ENCODE assay signal across 1 cellular context in the genomic region with DNA sequence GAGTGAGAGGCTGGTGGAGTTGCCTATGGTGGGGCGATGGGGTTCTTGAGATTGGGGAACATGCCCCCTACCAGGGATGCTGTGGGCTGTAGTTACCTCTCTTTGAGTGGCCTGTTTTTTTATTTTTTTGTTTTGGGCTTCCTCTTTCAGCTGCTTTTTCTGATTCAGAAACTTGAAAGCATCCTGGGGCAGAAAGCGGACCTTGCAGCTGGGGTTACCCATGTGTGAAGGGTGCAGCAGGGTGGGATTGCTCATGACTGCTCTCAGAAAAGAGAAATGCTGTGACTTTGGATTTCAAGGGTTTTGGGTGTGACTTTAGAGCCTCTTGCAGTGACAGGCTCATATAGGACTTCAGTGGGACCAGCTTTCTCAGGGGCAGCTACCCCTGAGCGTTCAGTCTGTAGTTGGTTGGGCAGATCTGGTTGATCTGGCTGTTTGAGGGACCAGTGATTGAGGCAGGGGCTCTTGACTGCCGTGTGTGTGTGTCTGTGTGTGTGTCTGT.
TF ChIP-seq lines count a peak whose summit lies in the region.

No MANE protein-coding gene starts in this region.

TF ChIP-seq in GM12878, 131 proteins besides CTCF, POLR2A, EP300 and RAD21 (continued from another document and continues in another):
- TF ChIP-seq, protein P1, sequence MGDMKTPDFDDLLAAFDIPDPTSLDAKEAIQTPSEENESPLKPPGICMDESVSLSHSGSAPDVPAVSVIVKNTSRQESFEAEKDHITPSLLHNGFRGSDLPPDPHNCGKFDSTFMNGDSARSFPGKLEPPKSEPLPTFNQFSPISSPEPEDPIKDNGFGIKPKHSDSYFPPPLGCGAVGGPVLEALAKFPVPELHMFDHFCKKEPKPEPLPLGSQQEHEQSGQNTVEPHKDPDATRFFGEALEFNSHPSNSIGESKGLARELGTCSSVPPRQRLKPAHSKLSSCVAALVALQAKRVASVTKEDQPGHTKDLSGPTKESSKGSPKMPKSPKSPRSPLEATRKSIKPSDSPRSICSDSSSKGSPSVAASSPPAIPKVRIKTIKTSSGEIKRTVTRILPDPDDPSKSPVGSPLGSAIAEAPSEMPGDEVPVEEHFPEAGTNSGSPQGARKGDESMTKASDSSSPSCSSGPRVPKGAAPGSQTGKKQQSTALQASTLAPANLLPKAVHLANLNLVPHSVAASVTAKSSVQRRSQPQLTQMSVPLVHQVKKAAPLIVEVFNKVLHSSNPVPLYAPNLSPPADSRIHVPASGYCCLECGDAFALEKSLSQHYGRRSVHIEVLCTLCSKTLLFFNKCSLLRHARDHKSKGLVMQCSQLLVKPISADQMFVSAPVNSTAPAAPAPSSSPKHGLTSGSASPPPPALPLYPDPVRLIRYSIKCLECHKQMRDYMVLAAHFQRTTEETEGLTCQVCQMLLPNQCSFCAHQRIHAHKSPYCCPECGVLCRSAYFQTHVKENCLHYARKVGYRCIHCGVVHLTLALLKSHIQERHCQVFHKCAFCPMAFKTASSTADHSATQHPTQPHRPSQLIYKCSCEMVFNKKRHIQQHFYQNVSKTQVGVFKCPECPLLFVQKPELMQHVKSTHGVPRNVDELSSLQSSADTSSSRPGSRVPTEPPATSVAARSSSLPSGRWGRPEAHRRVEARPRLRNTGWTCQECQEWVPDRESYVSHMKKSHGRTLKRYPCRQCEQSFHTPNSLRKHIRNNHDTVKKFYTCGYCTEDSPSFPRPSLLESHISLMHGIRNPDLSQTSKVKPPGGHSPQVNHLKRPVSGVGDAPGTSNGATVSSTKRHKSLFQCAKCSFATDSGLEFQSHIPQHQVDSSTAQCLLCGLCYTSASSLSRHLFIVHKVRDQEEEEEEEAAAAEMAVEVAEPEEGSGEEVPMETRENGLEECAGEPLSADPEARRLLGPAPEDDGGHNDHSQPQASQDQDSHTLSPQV (IDR thresholded peaks at IDR 0.05) = no peak
- TF ChIP-seq MTA2 (IDR thresholded peaks at IDR 0.05; ENCODE audit: low read depth) = peak; percentile 62
- TF ChIP-seq MTA3 (IDR thresholded peaks at IDR 0.05; ENCODE audit: borderline replicate concordance, low read length) = peak; percentile 83; the same call in 1 of the 2 replicates
- peak; percentile 68; the same call in 1 of the 2 replicates for TF ChIP-seq FOXM1 (IDR thresholded peaks at IDR 0.05; ENCODE audit: low read depth, low read length)
- TF ChIP-seq, protein P2, sequence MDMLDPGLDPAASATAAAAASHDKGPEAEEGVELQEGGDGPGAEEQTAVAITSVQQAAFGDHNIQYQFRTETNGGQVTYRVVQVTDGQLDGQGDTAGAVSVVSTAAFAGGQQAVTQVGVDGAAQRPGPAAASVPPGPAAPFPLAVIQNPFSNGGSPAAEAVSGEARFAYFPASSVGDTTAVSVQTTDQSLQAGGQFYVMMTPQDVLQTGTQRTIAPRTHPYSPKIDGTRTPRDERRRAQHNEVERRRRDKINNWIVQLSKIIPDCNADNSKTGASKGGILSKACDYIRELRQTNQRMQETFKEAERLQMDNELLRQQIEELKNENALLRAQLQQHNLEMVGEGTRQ (IDR thresholded peaks at IDR 0.05; ENCODE audit: borderline replicate concordance, low read depth, low read length) = no peak
- TF ChIP-seq, protein P3, sequence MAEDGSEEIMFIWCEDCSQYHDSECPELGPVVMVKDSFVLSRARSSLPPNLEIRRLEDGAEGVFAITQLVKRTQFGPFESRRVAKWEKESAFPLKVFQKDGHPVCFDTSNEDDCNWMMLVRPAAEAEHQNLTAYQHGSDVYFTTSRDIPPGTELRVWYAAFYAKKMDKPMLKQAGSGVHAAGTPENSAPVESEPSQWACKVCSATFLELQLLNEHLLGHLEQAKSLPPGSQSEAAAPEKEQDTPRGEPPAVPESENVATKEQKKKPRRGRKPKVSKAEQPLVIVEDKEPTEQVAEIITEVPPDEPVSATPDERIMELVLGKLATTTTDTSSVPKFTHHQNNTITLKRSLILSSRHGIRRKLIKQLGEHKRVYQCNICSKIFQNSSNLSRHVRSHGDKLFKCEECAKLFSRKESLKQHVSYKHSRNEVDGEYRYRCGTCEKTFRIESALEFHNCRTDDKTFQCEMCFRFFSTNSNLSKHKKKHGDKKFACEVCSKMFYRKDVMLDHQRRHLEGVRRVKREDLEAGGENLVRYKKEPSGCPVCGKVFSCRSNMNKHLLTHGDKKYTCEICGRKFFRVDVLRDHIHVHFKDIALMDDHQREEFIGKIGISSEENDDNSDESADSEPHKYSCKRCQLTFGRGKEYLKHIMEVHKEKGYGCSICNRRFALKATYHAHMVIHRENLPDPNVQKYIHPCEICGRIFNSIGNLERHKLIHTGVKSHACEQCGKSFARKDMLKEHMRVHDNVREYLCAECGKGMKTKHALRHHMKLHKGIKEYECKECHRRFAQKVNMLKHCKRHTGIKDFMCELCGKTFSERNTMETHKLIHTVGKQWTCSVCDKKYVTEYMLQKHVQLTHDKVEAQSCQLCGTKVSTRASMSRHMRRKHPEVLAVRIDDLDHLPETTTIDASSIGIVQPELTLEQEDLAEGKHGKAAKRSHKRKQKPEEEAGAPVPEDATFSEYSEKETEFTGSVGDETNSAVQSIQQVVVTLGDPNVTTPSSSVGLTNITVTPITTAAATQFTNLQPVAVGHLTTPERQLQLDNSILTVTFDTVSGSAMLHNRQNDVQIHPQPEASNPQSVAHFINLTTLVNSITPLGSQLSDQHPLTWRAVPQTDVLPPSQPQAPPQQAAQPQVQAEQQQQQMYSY (CRISPR knock-in tag; IDR thresholded peaks at IDR 0.05) = no peak
- no peak for TF ChIP-seq RCOR1 (conservative IDR thresholded peaks at IDR 0.05; ENCODE audit: low read depth, low read length)
- no peak for TF ChIP-seq CHD1 (IDR thresholded peaks at IDR 0.05; ENCODE audit: low read depth, low read length)
- no peak for TF ChIP-seq MYC (IDR thresholded peaks at IDR 0.05; ENCODE audit: insufficient read depth, insufficient read length, insufficient replicate concordance, low read length, severe bottlenecking)
- no peak for TF ChIP-seq RBBP5 (conservative IDR thresholded peaks at IDR 0.05)
- no peak for TF ChIP-seq KAT2A (conservative IDR thresholded peaks at IDR 0.05; ENCODE audit: control insufficient read depth, low read depth, low read length)
- TF ChIP-seq E2F8 (IDR thresholded peaks at IDR 0.05; ENCODE audit: low read depth, partially characterized antibody) = no peak
- TF ChIP-seq MEF2A (IDR thresholded peaks at IDR 0.05; ENCODE audit: insufficient read depth, low read depth, low read length) = peak; percentile 79
- peak; percentile 58 for TF ChIP-seq CREM (IDR thresholded peaks at IDR 0.05; ENCODE audit: low read depth)
- no peak for TF ChIP-seq SRF (IDR thresholded peaks at IDR 0.05; ENCODE audit: low read depth in 2 of 2, low read length in 2 of 2)
- TF ChIP-seq CBX3 (IDR thresholded peaks at IDR 0.05; ENCODE audit: borderline replicate concordance, low read depth) = no peak
- no peak for TF ChIP-seq IRF4 (IDR thresholded peaks at IDR 0.05; ENCODE audit: low read depth, low read length)
- TF ChIP-seq HDAC6 (IDR thresholded peaks at IDR 0.05; ENCODE audit: unreplicated experiment) = no peak
- no peak for TF ChIP-seq BCLAF1 (IDR thresholded peaks at IDR 0.05)
- TF ChIP-seq IRF3 (IDR thresholded peaks at IDR 0.05) = no peak
- no peak for TF ChIP-seq SP1 (IDR thresholded peaks at IDR 0.05; ENCODE audit: low read depth, low read length)
- TF ChIP-seq ELK1 (IDR thresholded peaks at IDR 0.05; ENCODE audit: low read depth, low read length) = no peak
- 0 out of 2 replicates have a peak, but pooled peaks have one; percentile 15 for TF ChIP-seq ZNF24 (IDR thresholded peaks at IDR 0.05)
- TF ChIP-seq, protein P4, sequence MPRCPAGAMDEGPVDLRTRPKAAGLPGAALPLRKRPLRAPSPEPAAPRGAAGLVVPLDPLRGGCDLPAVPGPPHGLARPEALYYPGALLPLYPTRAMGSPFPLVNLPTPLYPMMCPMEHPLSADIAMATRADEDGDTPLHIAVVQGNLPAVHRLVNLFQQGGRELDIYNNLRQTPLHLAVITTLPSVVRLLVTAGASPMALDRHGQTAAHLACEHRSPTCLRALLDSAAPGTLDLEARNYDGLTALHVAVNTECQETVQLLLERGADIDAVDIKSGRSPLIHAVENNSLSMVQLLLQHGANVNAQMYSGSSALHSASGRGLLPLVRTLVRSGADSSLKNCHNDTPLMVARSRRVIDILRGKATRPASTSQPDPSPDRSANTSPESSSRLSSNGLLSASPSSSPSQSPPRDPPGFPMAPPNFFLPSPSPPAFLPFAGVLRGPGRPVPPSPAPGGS (IDR thresholded peaks at IDR 0.05; ENCODE audit: borderline replicate concordance, insufficient read depth, low read depth, low read length, poor library complexity, severe bottlenecking) = no peak
- TF ChIP-seq WRNIP1 (IDR thresholded peaks at IDR 0.05; ENCODE audit: borderline replicate concordance, low read depth, low read length) = no peak
- TF ChIP-seq SPI1 (IDR thresholded peaks at IDR 0.05; ENCODE audit: borderline replicate concordance, insufficient read depth, low read depth, low read length) = peak; percentile 79; the same call in 1 of the 2 replicates
- peak; percentile 60; the same call in 1 of the 2 replicates for TF ChIP-seq NBN (IDR thresholded peaks at IDR 0.05)
- TF ChIP-seq CHD4 (IDR thresholded peaks at IDR 0.05) = no peak
- TF ChIP-seq CBFB (IDR thresholded peaks at IDR 0.05; ENCODE audit: low read depth) = no peak
- TF ChIP-seq ZZZ3 (IDR thresholded peaks at IDR 0.05; ENCODE audit: control insufficient read depth, insufficient read length, low read depth) = no peak
- no peak for TF ChIP-seq RFX5 (IDR thresholded peaks at IDR 0.05; ENCODE audit: low read depth, low read length)
- TF ChIP-seq ESRRA (IDR thresholded peaks at IDR 0.05; ENCODE audit: low read length) = peak; percentile 67; the same call in 1 of the 2 replicates
- TF ChIP-seq ZNF207 (IDR thresholded peaks at IDR 0.05; ENCODE audit: borderline replicate concordance) = no peak
- TF ChIP-seq TAF1 (IDR thresholded peaks at IDR 0.05; ENCODE audit: borderline replicate concordance, low read depth, low read length) = no peak
- TF ChIP-seq BACH1 (IDR thresholded peaks at IDR 0.05; ENCODE audit: borderline replicate concordance) = no peak
- TF ChIP-seq SREBF2 (IDR thresholded peaks at IDR 0.05; ENCODE audit: low read length) = no peak
- no peak for TF ChIP-seq FOS (IDR thresholded peaks at IDR 0.05; ENCODE audit: borderline replicate concordance, extremely low read depth, insufficient read length)
- peak; percentile 95 for TF ChIP-seq SIN3A (IDR thresholded peaks at IDR 0.05; ENCODE audit: low read depth, low read length)
- no peak for TF ChIP-seq RB1 (IDR thresholded peaks at IDR 0.05; ENCODE audit: borderline replicate concordance)
